In the genomic region with DNA sequence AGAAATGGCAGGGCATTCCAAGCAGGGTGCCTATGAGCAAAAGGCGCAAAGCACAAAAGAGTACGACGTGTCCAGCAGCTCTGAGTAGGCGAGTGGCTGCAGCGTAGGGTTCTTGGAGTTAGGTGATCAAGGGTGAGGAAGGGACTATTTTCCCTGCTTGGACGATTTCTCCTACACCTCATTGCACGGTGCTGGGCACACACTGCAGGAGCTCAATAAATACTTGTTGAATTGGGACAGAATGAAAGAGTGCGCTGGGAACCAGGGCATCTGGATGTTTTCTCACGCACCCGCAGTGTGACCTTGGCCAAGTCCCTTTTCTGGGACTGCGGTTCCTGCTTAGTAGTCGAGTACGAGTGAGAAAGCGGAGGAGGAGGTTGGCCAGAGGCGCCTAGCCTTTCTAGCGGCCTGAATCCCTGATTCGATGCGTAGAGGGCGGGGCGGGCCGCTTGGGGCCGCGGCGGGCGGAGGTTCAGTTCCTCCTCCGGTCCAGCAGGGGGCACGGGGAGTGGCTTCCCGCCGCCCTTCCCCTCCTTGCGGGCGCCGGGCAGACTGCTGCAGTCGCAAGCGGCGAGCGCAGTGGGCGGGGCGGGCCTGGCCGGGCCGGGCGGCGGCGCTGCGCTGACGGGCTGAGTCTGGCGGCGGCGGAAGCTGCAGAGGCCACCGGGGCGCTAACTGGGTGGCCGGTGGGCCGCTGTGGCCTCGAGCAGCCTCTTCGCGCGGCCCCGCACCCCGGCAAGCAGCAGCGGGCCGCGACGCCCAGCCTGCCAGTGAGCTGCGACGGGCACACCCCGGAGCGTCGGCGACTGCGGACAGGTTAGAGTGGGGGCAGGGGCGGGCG, we compare ENCODE assay signal across 8 cellular contexts. TPM values are rescaled to one million over a fixed set of nuclear protein-coding genes. Genes with fewer than 3 reads are reported as not detected.
DNase-seq lines count a peak whose midpoint lies in the region; ATAC-seq and TF ChIP-seq lines count a peak whose summit lies in the region.

FAM199X (plus strand) TSS at position 560 of the 841 bp plus-strand sequence. CDS start 333 bp downstream, outside the sequence.

- ATAC-seq in GM18499 (IDR thresholded peaks at IDR 0.05; ENCODE audit: insufficient read depth, unreplicated experiment) (peak; percentile 87), HG02938 (IDR thresholded peaks at IDR 0.05; ENCODE audit: unreplicated experiment) (peak; percentile 91), T-helper 17 cell (peak; percentile 99)

- H3K9me3 ChIP-seq in T-helper 17 cell (ENCODE audit: control insufficient read depth, low read length, poor library complexity, severe bottlenecking) (no peaks in the 10 kb centered on the region), right atrium auricular region (no peaks in the 10 kb centered on the region), uterus (no peaks in the 10 kb centered on the region)

- DNase-seq in NCI-H1694 treated with DMSO at 0.1 percent for 48 hours (lab: John Stamatoyannopoulos, UW) (peak; percentile 65), T-helper 17 cell (peak; percentile 72 to 81 (median 80)), anterior cingulate cortex (lab: John Stamatoyannopoulos, UW) (peak; percentile 2 to 89 (median 73)), right atrium auricular region (ENCODE audit: low spot score) (peak; percentile 83), putamen (ENCODE audit: low spot score) (peak; percentile 84), uterus (peak; percentile 83 to 88)

- intact Hi-C loops in uterus (cut with DNase I; ENCODE audit: low total_unique reads), result no loop called here

- H3K27ac ChIP-seq in right atrium auricular region, result peak within 1 kb of the TSS; percentile 81 to 85
- peak within 1 kb of the TSS; percentile 75 to 82 for H3K27ac ChIP-seq in uterus

- H3K27ac Mint-ChIP-seq in T-helper 17 cell, result peak within 1 kb of the TSS; percentile 92

- peak within 1 kb of the TSS; percentile 62 to 69 for H3K4me3 ChIP-seq in right atrium auricular region
- peak within 1 kb of the TSS; percentile 59 to 65 for H3K4me3 ChIP-seq in uterus

- H3K4me1 Mint-ChIP-seq in T-helper 17 cell, result peaks cover 25% of the 10 kb centered on the region

- peaks cover 2% of the 10 kb centered on the region for H3K36me3 Mint-ChIP-seq in T-helper 17 cell (ENCODE audit: low read depth)

- H3K27me3 Mint-ChIP-seq in T-helper 17 cell, result no peaks in the 10 kb centered on the region

- H3K36me3 ChIP-seq in right atrium auricular region (no peaks in the 10 kb centered on the region), uterus (no peaks in the 10 kb centered on the region)

- peak; percentile 61 to 70 for TF ChIP-seq CTCF in right atrium auricular region (IDR thresholded peaks at IDR 0.05)
- TF ChIP-seq CTCF in uterus (IDR thresholded peaks at IDR 0.05), result peak; percentile 35 to 87 (median 74)

- H3K4me3 Mint-ChIP-seq in T-helper 17 cell, result peak within 1 kb of the TSS; percentile 86

- H3K27me3 ChIP-seq in right atrium auricular region (no peaks in the 10 kb centered on the region), uterus (no peaks in the 10 kb centered on the region)

- H3K4me1 ChIP-seq in right atrium auricular region (peaks cover 0 to 13% of the 10 kb centered on the region in 2 donors), uterus (no peaks in the 10 kb centered on the region)

- TF ChIP-seq POLR2A in uterus (IDR thresholded peaks at IDR 0.05), result peak; percentile 55 to 80

RNA-seq across cellular contexts. Expression of gene FAM199X, which starts in this region (rescaled TPM):
- total RNA-seq in T-helper 17 cell (10 to 100 TPM; 14.1 to 15.0 TPM), right atrium auricular region (10 to 100 TPM; 12.2 to 14.4 TPM), uterus (10 to 100 TPM in 3 of 4 donors, 1 to 10 TPM in 1; 6.9 to 44.3 (median 18.0) TPM)

Comparison
In these comparisons a context has a peak if more than half of its experiments do, and no peak if none do; other contexts are left out.
1. Peak in every context shown above with its lines: DNase-seq, ATAC-seq, H3K4me3 ChIP-seq and H3K27ac ChIP-seq.